Comparison of ENCODE assay signal across 10 cellular contexts in the genomic region with DNA sequence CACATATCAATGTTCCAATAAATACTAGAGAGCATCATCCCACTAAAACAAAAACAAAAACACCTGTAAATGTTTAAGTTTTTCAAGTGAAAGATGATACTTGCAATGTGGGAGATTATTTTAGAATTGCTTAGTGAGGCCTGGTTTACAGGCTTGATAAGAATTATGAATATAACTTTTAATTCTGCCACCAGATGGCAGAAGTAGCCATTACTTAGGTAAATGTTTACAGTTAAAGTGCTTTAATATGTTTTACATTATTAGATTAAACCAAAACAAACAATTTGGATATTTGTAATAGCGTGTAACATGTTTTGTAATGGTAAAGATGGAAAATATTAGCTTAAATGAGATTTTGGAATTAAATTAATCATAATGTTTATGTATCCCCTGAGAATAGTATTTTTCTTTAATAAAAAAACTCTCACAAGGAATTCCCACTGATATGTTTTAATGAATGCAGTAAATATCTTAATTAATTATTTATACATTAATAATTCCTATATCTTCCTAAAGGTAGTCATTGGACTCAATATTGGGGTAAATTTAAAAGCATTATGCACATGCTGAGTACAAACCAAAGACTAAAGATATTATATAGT.
DNase-seq lines count a peak whose midpoint lies in the region; ATAC-seq and FAIRE-seq lines count a peak whose summit lies in the region.
"Had no signal": no experiment of that assay in that cellular context is flagged by ENCODE, and none has a peak within 500 bp of the region (broad histone marks: within the 10 kb centered on the region; RNA-seq: fewer than 3 reads in every experiment).

No MANE protein-coding gene starts in this region.

- H3K27me3 Mint-ChIP-seq in activated CD4-positive, alpha-beta T cell treated with anti-CD3 and anti-CD28 coated beads for 36 hours: peaks cover 2% of the 10 kb centered on the region

- H3K4me3 ChIP-seq in SK-N-MC: no peak overlapping the region
- H3K4me3 ChIP-seq: colonic mucosa, Peyer's patch had no signal

- H3K4me3 Mint-ChIP-seq in activated CD4-positive, alpha-beta T cell treated with anti-CD3 and anti-CD28 coated beads for 36 hours: no peak overlapping the region

- CTCF ChIA-PET in activated CD4-positive, alpha-beta T cell treated with anti-CD3 and anti-CD28 coated beads for 36 hours (lab: Charles Lee): no interaction called here

- POLR2A ChIA-PET in activated CD4-positive, alpha-beta T cell treated with anti-CD3 and anti-CD28 coated beads for 36 hours (lab: Charles Lee): no interaction called here

- H3K9ac ChIP-seq in SK-N-MC (ENCODE audit: insufficient read length): no peak overlapping the region

- no peaks in the 10 kb centered on the region for H3K36me3 Mint-ChIP-seq in activated CD4-positive, alpha-beta T cell treated with anti-CD3 and anti-CD28 coated beads for 36 hours (ENCODE audit: low read depth)

- H3K27ac Mint-ChIP-seq in activated CD4-positive, alpha-beta T cell treated with anti-CD3 and anti-CD28 coated beads for 36 hours: no peak overlapping the region

- no peaks in the 10 kb centered on the region for H3K9me3 Mint-ChIP-seq in activated CD4-positive, alpha-beta T cell treated with anti-CD3 and anti-CD28 coated beads for 36 hours (ENCODE audit: low read depth)

- no peak for ATAC-seq in HG02642 (IDR thresholded peaks at IDR 0.05; ENCODE audit: poor library complexity, unreplicated experiment)
- ATAC-seq in activated CD4-positive, alpha-beta T cell treated with anti-CD3 and anti-CD28 coated beads for 36 hours: no peak

- H3K9me3 ChIP-seq in SK-N-MC (ENCODE audit: low read depth, low read length): no peaks in the 10 kb centered on the region
- H3K9me3 ChIP-seq: colonic mucosa, Peyer's patch had no signal

- no peaks in the 10 kb centered on the region for H3K4me1 Mint-ChIP-seq in activated CD4-positive, alpha-beta T cell treated with anti-CD3 and anti-CD28 coated beads for 36 hours

- no peaks in the 10 kb centered on the region for H3K36me3 ChIP-seq in SK-N-MC (ENCODE audit: insufficient read depth, low read length)
- H3K36me3 ChIP-seq: colonic mucosa, Peyer's patch had no signal

- peak; percentile 99 for FAIRE-seq in islet of Langerhans (lab: Jason Lieb, UNC)

- H3K27ac ChIP-seq in SK-N-MC: no peak overlapping the region
- H3K27ac ChIP-seq: colonic mucosa, Peyer's patch had no signal

- DNase-seq in AG20443 (ENCODE audit: low spot score): peak; percentile 17
- DNase-seq in HCEC 1CT: peak; percentile 40
- peak; percentile 40 for DNase-seq in SK-N-MC (ENCODE audit: low read depth, low spot score)
- no peak for DNase-seq in DMS79 treated with DMSO at 0.1 percent for 48 hours (lab: John Stamatoyannopoulos, UW)
- DNase-seq in islet precursor cell: no peak
- DNase-seq in activated CD4-positive, alpha-beta T cell treated with anti-CD3 and anti-CD28 coated beads for 36 hours: no peak
- DNase-seq: colonic mucosa, Peyer's patch had no signal

- intact Hi-C loops in activated CD4-positive, alpha-beta T cell treated with anti-CD3 and anti-CD28 coated beads for 36 hours (cut with DNase I, micrococcal nuclease): loop anchor here in 1 of 2 experiments (5.0 kb wide), 4 partner anchors 126 to 1461 kb away; no protein-coding TSS in a partner anchor

Comparison
In these comparisons a context has a peak if more than half of its experiments do, and no peak if none do; other contexts are left out.
1. DNase-seq: peak in AG20443 (single experiment), HCEC 1CT (single experiment) and SK-N-MC (single experiment); none in DMS79 treated with DMSO at 0.1 percent for 48 hours (single experiment), islet precursor cell (single experiment) and activated CD4-positive, alpha-beta T cell treated with anti-CD3 and anti-CD28 coated beads for 36 hours (single experiment).